In the genomic region with DNA sequence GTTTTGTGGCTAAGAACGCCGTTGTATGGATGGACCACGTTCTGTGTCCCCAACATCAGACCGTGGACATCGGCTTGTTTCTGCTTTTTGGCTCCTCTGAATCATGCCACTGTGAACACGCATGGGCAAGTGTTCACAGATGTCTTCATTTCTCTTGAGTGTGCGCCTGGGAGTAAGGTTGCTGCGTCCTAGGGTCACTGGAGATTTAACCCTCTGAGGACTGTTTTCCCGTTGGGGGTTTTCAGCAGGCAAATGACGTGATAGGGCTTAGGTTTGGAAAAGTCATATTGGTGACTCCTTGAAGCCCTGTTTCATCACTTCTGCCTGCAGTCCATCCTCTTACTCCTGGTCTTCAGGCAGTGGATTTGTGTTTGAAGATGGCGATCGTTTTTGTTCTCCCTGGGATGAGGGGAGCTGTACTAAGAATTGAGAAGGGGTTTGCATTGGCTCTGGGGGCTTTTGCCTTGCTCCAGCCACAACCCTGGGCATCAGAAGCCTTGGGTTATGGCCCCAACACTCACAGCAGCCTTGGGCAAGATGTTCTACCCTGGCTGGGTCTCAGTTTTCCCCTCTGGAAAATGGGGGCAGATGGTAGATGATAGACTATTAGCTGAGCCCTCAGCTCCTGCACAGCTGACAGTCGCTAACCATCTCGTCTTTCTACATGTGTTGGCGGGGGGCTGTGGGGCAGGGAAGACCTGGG, we compare ENCODE assay signal across 23 cellular contexts.
"Had no signal": no experiment of that assay in that cellular context is flagged by ENCODE, and none has a peak within 500 bp of the region (broad histone marks: within the 10 kb centered on the region; RNA-seq: fewer than 3 reads in every experiment).

No MANE protein-coding gene starts in this region.

- FAIRE-seq: kidney had no signal

- H3K27ac ChIP-seq: coronary artery, suprapubic skin, tibial artery, upper lobe of right lung had no signal

- H3K36me3 ChIP-seq: suprapubic skin, upper lobe of right lung had no signal

- ATAC-seq: activated naive CD4-positive, alpha-beta T cell treated with anti-CD3 and anti-CD28 coated beads, Interleukin-2, amount 50 U/mL, for 72 hours; activated T-cell treated with anti-CD3 and anti-CD28 coated beads, Interleukin-2, amount 50 U/mL, for 72 hours; effector memory CD8-positive, alpha-beta T cell; left colon; naive thymus-derived CD4-positive, alpha-beta T cell; right cardiac atrium; upper lobe of right lung had no signal

- DNase-seq: activated CD4-positive, alpha-beta T cell treated with anti-CD3 and anti-CD28 coated beads for 4 hours; activated CD4-positive, alpha-beta T cell treated with anti-CD3 and anti-CD28 coated beads, Interleukin-2, amount 50 U/mL, for 4 hours; activated naive CD4-positive, alpha-beta T cell; activated T-cell treated with anti-CD3 and anti-CD28 coated beads for 4 hours; activated T-cell treated with anti-CD3 and anti-CD28 coated beads, Interleukin-2, amount 50 U/mL, for 72 hours; effector memory CD8-positive, alpha-beta T cell; erythroblast; hypothalamus; immature natural killer cell; left colon; mammary epithelial cell; midbrain; naive thymus-derived CD4-positive, alpha-beta T cell; stimulated activated CD4-positive, alpha-beta T cell treated with anti-CD3 and anti-CD28 coated beads, Interleukin-15, amount 100 ng/mL, for 24 hours; stimulated activated naive CD4-positive, alpha-beta T cell; tibial artery; upper lobe of right lung had no signal

- H3K4me3 ChIP-seq: coronary artery, heart left ventricle, suprapubic skin, tibial artery, upper lobe of right lung had no signal

- H3K27me3 ChIP-seq: suprapubic skin, tibial artery, upper lobe of right lung had no signal
